In genomic region chr15:99104788-99105515, GRCh38 we compare ENCODE assay signal across 1 cellular context.
TF ChIP-seq lines count a peak whose summit lies in the region.

Gene SYNM, plus strand, starts transcription at chr15:99105080. Its CDS starts 120 bp downstream, at chr15:99105200.

TF ChIP-seq in HepG2, 621 proteins besides CTCF, POLR2A, EP300 and RAD21 (continued from another document and continues in another):
- TF ChIP-seq ZBED4 (CRISPR knock-in tag; IDR thresholded peaks at IDR 0.05; ENCODE audit: borderline replicate concordance) = no peak
- no peak for TF ChIP-seq CCDC6 (CRISPR knock-in tag; IDR thresholded peaks at IDR 0.05)
- TF ChIP-seq MED13 (CRISPR knock-in tag; IDR thresholded peaks at IDR 0.05) = no peak
- peak; percentile 89 for TF ChIP-seq ZFY (CRISPR knock-in tag; IDR thresholded peaks at IDR 0.05)
- no peak for TF ChIP-seq ZNF720 (CRISPR knock-in tag; IDR thresholded peaks at IDR 0.05)
- peak; percentile 32; the same call in 1 of the 2 replicates for TF ChIP-seq ZBTB1 (CRISPR knock-in tag; IDR thresholded peaks at IDR 0.05; ENCODE audit: borderline replicate concordance)
- TF ChIP-seq ZNF768 (CRISPR knock-in tag; IDR thresholded peaks at IDR 0.05) = no peak; the same call in 1 of the 2 replicates
- no peak for TF ChIP-seq LCORL (IDR thresholded peaks at IDR 0.05)
- peak; percentile 55; the same call in 1 of the 2 replicates for TF ChIP-seq LCORL (CRISPR knock-in tag; IDR thresholded peaks at IDR 0.05)
- no peak for TF ChIP-seq CEBPZ (IDR thresholded peaks at IDR 0.05; ENCODE audit: low read length)
- peak; percentile 23; the same call in 1 of the 2 replicates for TF ChIP-seq HNF4A (CRISPR knock-in tag; IDR thresholded peaks at IDR 0.05)
- TF ChIP-seq ARNT (IDR thresholded peaks at IDR 0.05) = no peak
- peak; percentile 76 for TF ChIP-seq HES4 (CRISPR knock-in tag; IDR thresholded peaks at IDR 0.05; ENCODE audit: borderline replicate concordance)
- TF ChIP-seq ELK4 (CRISPR knock-in tag; IDR thresholded peaks at IDR 0.05; ENCODE audit: borderline replicate concordance) = no peak
- TF ChIP-seq RFXANK (CRISPR knock-in tag; IDR thresholded peaks at IDR 0.05) = no peak
- TF ChIP-seq ZNF773 (CRISPR knock-in tag; IDR thresholded peaks at IDR 0.05; ENCODE audit: borderline replicate concordance) = peak; percentile 57
- no peak for TF ChIP-seq SRSF9 (IDR thresholded peaks at IDR 0.05; ENCODE audit: borderline replicate concordance, insufficient read depth, low read depth, low read length, poor library complexity, severe bottlenecking)
- no peak for TF ChIP-seq ZSCAN30 (CRISPR knock-in tag; IDR thresholded peaks at IDR 0.05)
- TF ChIP-seq ZFYVE20 (CRISPR knock-in tag; IDR thresholded peaks at IDR 0.05; ENCODE audit: borderline replicate concordance, low read depth) = no peak; the same call in 1 of the 2 replicates
- TF ChIP-seq ZNF687 (CRISPR knock-in tag; IDR thresholded peaks at IDR 0.05) = peak; percentile 94
- TF ChIP-seq ZFX (CRISPR knock-in tag; IDR thresholded peaks at IDR 0.05; ENCODE audit: low read depth) = peak; percentile 88
- no peak for TF ChIP-seq ZNF232 (CRISPR knock-in tag; IDR thresholded peaks at IDR 0.05; ENCODE audit: borderline replicate concordance)
- TF ChIP-seq HMGA1 (CRISPR knock-in tag; conservative IDR thresholded peaks at IDR 0.05) = no peak
- TF ChIP-seq ATAD3A (CRISPR knock-in tag; IDR thresholded peaks at IDR 0.05) = no peak
- 0 out of 2 replicates have a peak, but pooled peaks have one; percentile 43 for TF ChIP-seq ZNF431 (CRISPR knock-in tag; IDR thresholded peaks at IDR 0.05; ENCODE audit: borderline replicate concordance, low read depth)
- TF ChIP-seq ZNF674 (CRISPR knock-in tag; IDR thresholded peaks at IDR 0.05; ENCODE audit: low read depth) = no peak
- 0 out of 2 replicates have a peak, but pooled peaks have one; percentile 70 for TF ChIP-seq ZNF580 (CRISPR knock-in tag; IDR thresholded peaks at IDR 0.05; ENCODE audit: borderline replicate concordance, low read depth)
- peak; percentile 76 for TF ChIP-seq ZSCAN31 (CRISPR knock-in tag; IDR thresholded peaks at IDR 0.05; ENCODE audit: low read depth)
- no peak for TF ChIP-seq ZNF747 (CRISPR knock-in tag; IDR thresholded peaks at IDR 0.05; ENCODE audit: borderline replicate concordance)
- TF ChIP-seq ZSCAN20 (CRISPR knock-in tag; IDR thresholded peaks at IDR 0.05; ENCODE audit: borderline replicate concordance) = peak; percentile 70; the same call in 1 of the 2 replicates
- no peak for TF ChIP-seq ZNF784 (CRISPR knock-in tag; IDR thresholded peaks at IDR 0.05; ENCODE audit: borderline replicate concordance)
- peak; percentile 47; the same call in 1 of the 2 replicates for TF ChIP-seq AHR (CRISPR knock-in tag; IDR thresholded peaks at IDR 0.05)
- no peak for TF ChIP-seq GTF3A (CRISPR knock-in tag; conservative IDR thresholded peaks at IDR 0.05)
- TF ChIP-seq IRF1 (CRISPR knock-in tag; IDR thresholded peaks at IDR 0.05; ENCODE audit: low read depth) = no peak
- no peak for TF ChIP-seq SSRP1 (CRISPR knock-in tag; IDR thresholded peaks at IDR 0.05)
- TF ChIP-seq ELF1 (CRISPR knock-in tag; IDR thresholded peaks at IDR 0.05) = no peak
- 0 out of 2 replicates have a peak, but pooled peaks have one; percentile 36 for TF ChIP-seq SNAPC2 (CRISPR knock-in tag; IDR thresholded peaks at IDR 0.05)
- no peak for TF ChIP-seq CEBPB (IDR thresholded peaks at IDR 0.05; ENCODE audit: borderline replicate concordance, low read depth, low read length)
- TF ChIP-seq JARID2 (CRISPR knock-in tag; IDR thresholded peaks at IDR 0.05; ENCODE audit: insufficient replicate concordance) = no peak
- no peak for TF ChIP-seq ZNF430 (CRISPR knock-in tag; IDR thresholded peaks at IDR 0.05)
- TF ChIP-seq NFE2 (CRISPR knock-in tag; IDR thresholded peaks at IDR 0.05) = no peak
- no peak for TF ChIP-seq BATF2 (CRISPR knock-in tag; IDR thresholded peaks at IDR 0.05)
- peak; percentile 55; the same call in 1 of the 2 replicates for TF ChIP-seq FOXC1 (CRISPR knock-in tag; IDR thresholded peaks at IDR 0.05; ENCODE audit: borderline replicate concordance)
- TF ChIP-seq PLRG1 (conservative IDR thresholded peaks at IDR 0.05) = no peak
- 0 out of 2 replicates have a peak, but pooled peaks have one; percentile 30 for TF ChIP-seq DMAP1 (CRISPR knock-in tag; IDR thresholded peaks at IDR 0.05)
- TF ChIP-seq ZNF510 (CRISPR knock-in tag; IDR thresholded peaks at IDR 0.05; ENCODE audit: low read depth) = no peak
- TF ChIP-seq GRHL1 (CRISPR knock-in tag; conservative IDR thresholded peaks at IDR 0.05) = no peak
- TF ChIP-seq RXRB (CRISPR knock-in tag; IDR thresholded peaks at IDR 0.05; ENCODE audit: borderline replicate concordance) = no peak
- TF ChIP-seq FOXM1 (CRISPR knock-in tag; IDR thresholded peaks at IDR 0.05) = no peak
- TF ChIP-seq AKAP8 (CRISPR knock-in tag; IDR thresholded peaks at IDR 0.05) = no peak
- TF ChIP-seq CENPBD1 (CRISPR knock-in tag; IDR thresholded peaks at IDR 0.05; ENCODE audit: borderline replicate concordance, low read depth) = no peak
- TF ChIP-seq ZFP36L1 (CRISPR knock-in tag; IDR thresholded peaks at IDR 0.05) = no peak
- no peak for TF ChIP-seq PCBP1 (IDR thresholded peaks at IDR 0.05; ENCODE audit: borderline replicate concordance, low read depth, low read length)
